ENCODE assay signal across 12 cellular contexts in genomic region chr2:215900203-215900611, GRCh38.
DNase-seq lines count a peak whose midpoint lies in the region; ATAC-seq, FAIRE-seq and TF ChIP-seq lines count a peak whose summit lies in the region.
"Had no signal": no experiment of that assay in that cellular context is flagged by ENCODE, and none has a peak within 500 bp of the region (broad histone marks: within the 10 kb centered on the region; RNA-seq: fewer than 3 reads in every experiment).

No MANE protein-coding gene starts in this region.

- H3K9me3 ChIP-seq in K562 (replicated peaks; ENCODE audit: control insufficient read depth, insufficient read depth, low read depth, low read length) (no peaks in the 10 kb centered on the region), right lobe of liver (no peaks in the 10 kb centered on the region)

- TF ChIP-seq POLR2A in K562 (conservative IDR thresholded peaks at IDR 0.05) (no peak), right lobe of liver (IDR thresholded peaks at IDR 0.05) (no peak)

- H2AFZ ChIP-seq in K562 (ENCODE audit: low read depth, low read length) = no peak overlapping the region

- ATAC-seq in K562 (no peak), right lobe of liver (peak; percentile 93 to 95 (median 94))
- ATAC-seq: effector memory CD8-positive, alpha-beta T cell had no signal

- POLR2A ChIA-PET in K562 (lab: Yijun Ruan, JAX) = no interaction called here

- H4K20me1 ChIP-seq in K562 (replicated peaks; ENCODE audit: control insufficient read depth, insufficient read depth, low read length) = no peaks in the 10 kb centered on the region
- H4K20me1 ChIP-seq: BLaER1 treated with 17β-estradiol and CSF1 and Interleukin-3, amounts not matched to agents 10 nM and 100 nM had no signal

- H3K4me2 ChIP-seq in K562 (ENCODE audit: insufficient read depth, low read length) = no peak overlapping the region

- CTCF ChIA-PET in K562 (lab: Yijun Ruan, JAX; ENCODE audit: low intra/inter-chr PET ratio) = no interaction called here

- H3K27me3 ChIP-seq in K562 (ENCODE audit: control insufficient read depth in 2 of 2, insufficient read depth in 2 of 2, low read length in 2 of 2) (no peaks in the 10 kb centered on the region), right lobe of liver (no peaks in the 10 kb centered on the region)
- H3K27me3 ChIP-seq: BLaER1 treated with 17β-estradiol and CSF1 and Interleukin-3, amounts not matched to agents 10 nM and 100 nM had no signal

- in situ Hi-C loops in K562 (cut with MboI) = no loop called here

- no peak overlapping the region for H3K9ac ChIP-seq in K562 (ENCODE audit: insufficient read depth in 1 of 2, low read depth in 2 of 2, low read length in 2 of 2)

- H3K4me1 ChIP-seq in K562 (replicated peaks in 1 of 2; ENCODE audit: control insufficient read depth in 2 of 2, insufficient read depth in 2 of 2, low read length in 2 of 2) (no peaks in the 10 kb centered on the region), right lobe of liver (peaks cover 0 to 9% (median 3%) of the 10 kb centered on the region in 4 donors)

- FAIRE-seq in K562 (lab: Jason Lieb, UNC) = no peak

- 53% methylated on average over 4 of the region's 4 CpGs for WGBS in K562 (ENCODE audit: insufficient coverage, low coverage, missing lambda C conversion rate)
- WGBS in right lobe of liver (ENCODE audit: insufficient coverage, low coverage, low lambda C conversion rate, missing lambda C conversion rate) = 18% methylated on average over 4 of the region's 4 CpGs

- DNase-seq in AG10803 (ENCODE audit: low read depth) (peak; percentile 90), LHCN-M2 (ENCODE audit: low read depth) (peak; percentile 84), K562 (ENCODE audit: extremely low read depth in 1 of 4, low spot score in 3 of 4) (no peak), right lobe of liver (peak; percentile 72 to 95 (median 88)), SHP77 (lab: John Stamatoyannopoulos, UW) (no peak), activated T-cell treated with anti-CD3 and anti-CD28 coated beads for 4 hours (no peak), middle frontal gyrus (ENCODE audit: extremely low spot score, low spot score) (no peak)
- DNase-seq in activated naive CD4-positive, alpha-beta T cell treated with Interleukin-2 at 50 U/mL for 16 hours = no peak
- DNase-seq: activated CD8-positive, alpha-beta memory T cell treated with anti-CD3 and anti-CD28 coated beads for 24 hours; effector memory CD8-positive, alpha-beta T cell; H9 had no signal

- TF ChIP-seq RAD21 in K562 (CRISPR knock-in tag; conservative IDR thresholded peaks at IDR 0.05 in 1 of 2, IDR thresholded peaks at IDR 0.05 in 1 of 2) = no peak

- intact Hi-C loops in K562 (cut with micrococcal nuclease) = no loop called here
- intact Hi-C loops in right lobe of liver (cut with DNase I) = no loop called here

- H3K4me3 ChIP-seq in AG10803 (ENCODE audit: low read length) (no peak overlapping the region), K562 (no peak overlapping the region), right lobe of liver (no peak overlapping the region)
- H3K4me3 ChIP-seq: BLaER1 treated with 17β-estradiol and CSF1 and Interleukin-3, amounts not matched to agents 10 nM and 100 nM had no signal

- no peak overlapping the region for H3K27ac ChIP-seq in K562 (ENCODE audit: extremely low read depth, low read depth, low read length)
- H3K27ac ChIP-seq in right lobe of liver = peak overlapping the region in 1 of 3 donors; percentile 7

- BruUV-seq in K562 (replicated peaks; lab: Mats Ljungman, UMichigan) = no TSS peak

- TF ChIP-seq CTCF in AG10803 (conservative IDR thresholded peaks at IDR 0.05; ENCODE audit: low read length) = no peak
- TF ChIP-seq CTCF in K562 (IDR thresholded peaks at IDR 0.05 in 2 of 3, conservative IDR thresholded peaks at IDR 0.05 in 1 of 3; ENCODE audit: insufficient read depth in 2 of 3, low read depth in 1 of 3, low read length in 3 of 3) = no peak
- TF ChIP-seq CTCF in right lobe of liver (IDR thresholded peaks at IDR 0.05) = no peak

- no peak for TF ChIP-seq EP300 in K562 (IDR thresholded peaks at IDR 0.05; ENCODE audit: low read length)

- H3K79me2 ChIP-seq in K562 (ENCODE audit: control insufficient read depth, insufficient read depth, low read length) = no peaks in the 10 kb centered on the region

- no peaks in the 10 kb centered on the region for H3K9me1 ChIP-seq in K562 (ENCODE audit: control insufficient read depth, insufficient read depth, low read length)

- no peaks in the 10 kb centered on the region for H3K36me3 ChIP-seq in K562 (ENCODE audit: control insufficient read depth, insufficient read depth, low read length)
- H3K36me3 ChIP-seq in right lobe of liver = no peaks in the 10 kb centered on the region
- H3K36me3 ChIP-seq: BLaER1 treated with 17β-estradiol and CSF1 and Interleukin-3, amounts not matched to agents 10 nM and 100 nM had no signal

TF ChIP-seq in K562, 482 proteins besides CTCF, POLR2A, EP300 and RAD21:
- TF ChIP-seq PRMT5 (CRISPR knock-in tag; IDR thresholded peaks at IDR 0.05) (no peak), CEBPB (tag; IDR thresholded peaks at IDR 0.05) (peak; percentile 48; the same call in 1 of the 2 replicates), HES1 (IDR thresholded peaks at IDR 0.05; ENCODE audit: low read depth) (no peak), SAFB (IDR thresholded peaks at IDR 0.05; ENCODE audit: borderline replicate concordance, low read depth, low read length) (no peak), MYC (IDR thresholded peaks at IDR 0.05; ENCODE audit: low read depth, low read length) (no peak), MYC (CRISPR knock-in tag; IDR thresholded peaks at IDR 0.05; ENCODE audit: borderline replicate concordance, low read depth) (no peak)
- TF ChIP-seq, protein P1, sequence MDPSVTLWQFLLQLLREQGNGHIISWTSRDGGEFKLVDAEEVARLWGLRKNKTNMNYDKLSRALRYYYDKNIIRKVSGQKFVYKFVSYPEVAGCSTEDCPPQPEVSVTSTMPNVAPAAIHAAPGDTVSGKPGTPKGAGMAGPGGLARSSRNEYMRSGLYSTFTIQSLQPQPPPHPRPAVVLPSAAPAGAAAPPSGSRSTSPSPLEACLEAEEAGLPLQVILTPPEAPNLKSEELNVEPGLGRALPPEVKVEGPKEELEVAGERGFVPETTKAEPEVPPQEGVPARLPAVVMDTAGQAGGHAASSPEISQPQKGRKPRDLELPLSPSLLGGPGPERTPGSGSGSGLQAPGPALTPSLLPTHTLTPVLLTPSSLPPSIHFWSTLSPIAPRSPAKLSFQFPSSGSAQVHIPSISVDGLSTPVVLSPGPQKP (CRISPR knock-in tag; IDR thresholded peaks at IDR 0.05) = no peak

Comparison
In these comparisons a context has a peak if more than half of its experiments do, and no peak if none do; other contexts are left out.
1. DNase-seq: peak in AG10803 (single experiment), LHCN-M2 (single experiment) and right lobe of liver (3 of 3); none in K562 (0 of 4), activated naive CD4-positive, alpha-beta T cell treated with Interleukin-2 at 50 U/mL for 16 hours (single experiment), SHP77 (0 of 2), activated T-cell treated with anti-CD3 and anti-CD28 coated beads for 4 hours (single experiment) and middle frontal gyrus (single experiment).